Comparison of ENCODE assay signal across 1 cellular context in the genomic region with DNA sequence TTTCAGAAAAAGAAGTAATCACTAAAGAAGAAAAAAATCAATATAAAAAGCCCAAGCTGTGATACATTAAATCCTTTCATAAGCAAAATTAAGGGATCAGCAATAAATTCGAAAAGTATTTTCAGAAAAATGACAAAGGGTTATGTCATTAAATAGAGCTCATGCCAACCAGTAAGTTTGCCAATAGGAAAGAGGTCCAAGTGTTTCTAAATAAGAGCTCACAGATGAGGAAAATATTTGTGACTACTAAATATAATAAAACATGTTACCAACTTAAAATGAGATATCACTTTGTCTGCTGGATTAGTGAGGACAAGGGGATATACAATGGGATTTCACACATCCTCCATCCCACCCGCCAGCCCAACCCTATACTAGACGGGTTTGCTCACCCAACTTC.
TF ChIP-seq lines count a peak whose summit lies in the region.

No MANE protein-coding gene starts in this region.

TF ChIP-seq in HCT116, 20 proteins besides CTCF, POLR2A, EP300 and RAD21:
- TF ChIP-seq ZNF274 (IDR thresholded peaks at IDR 0.05; ENCODE audit: low read depth, low read length): no peak
- TF ChIP-seq SRF (IDR thresholded peaks at IDR 0.05; ENCODE audit: low read depth): no peak
- TF ChIP-seq CEBPB (IDR thresholded peaks at IDR 0.05; ENCODE audit: low read depth): no peak
- no peak for TF ChIP-seq SIN3A (IDR thresholded peaks at IDR 0.05; ENCODE audit: low read depth)
- TF ChIP-seq, protein P1, sequence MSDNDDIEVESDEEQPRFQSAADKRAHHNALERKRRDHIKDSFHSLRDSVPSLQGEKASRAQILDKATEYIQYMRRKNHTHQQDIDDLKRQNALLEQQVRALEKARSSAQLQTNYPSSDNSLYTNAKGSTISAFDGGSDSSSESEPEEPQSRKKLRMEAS (IDR thresholded peaks at IDR 0.05): no peak
- no peak for TF ChIP-seq TCF7L2 (IDR thresholded peaks at IDR 0.05; ENCODE audit: borderline replicate concordance, extremely low read depth, insufficient read depth, insufficient read length)
- no peak for TF ChIP-seq POLR2AphosphoS5 (IDR thresholded peaks at IDR 0.05; ENCODE audit: low read depth, low read length)
- no peak for TF ChIP-seq EGR1 (IDR thresholded peaks at IDR 0.05; ENCODE audit: low read depth)
- TF ChIP-seq EZH2 (IDR thresholded peaks at IDR 0.05): no peak
- TF ChIP-seq ZFX (IDR thresholded peaks at IDR 0.05): no peak
- TF ChIP-seq, protein P2, sequence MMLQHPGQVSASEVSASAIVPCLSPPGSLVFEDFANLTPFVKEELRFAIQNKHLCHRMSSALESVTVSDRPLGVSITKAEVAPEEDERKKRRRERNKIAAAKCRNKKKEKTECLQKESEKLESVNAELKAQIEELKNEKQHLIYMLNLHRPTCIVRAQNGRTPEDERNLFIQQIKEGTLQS (IDR thresholded peaks at IDR 0.05): no peak
- TF ChIP-seq SP1 (IDR thresholded peaks at IDR 0.05; ENCODE audit: low read depth): no peak
- TF ChIP-seq, protein P3, sequence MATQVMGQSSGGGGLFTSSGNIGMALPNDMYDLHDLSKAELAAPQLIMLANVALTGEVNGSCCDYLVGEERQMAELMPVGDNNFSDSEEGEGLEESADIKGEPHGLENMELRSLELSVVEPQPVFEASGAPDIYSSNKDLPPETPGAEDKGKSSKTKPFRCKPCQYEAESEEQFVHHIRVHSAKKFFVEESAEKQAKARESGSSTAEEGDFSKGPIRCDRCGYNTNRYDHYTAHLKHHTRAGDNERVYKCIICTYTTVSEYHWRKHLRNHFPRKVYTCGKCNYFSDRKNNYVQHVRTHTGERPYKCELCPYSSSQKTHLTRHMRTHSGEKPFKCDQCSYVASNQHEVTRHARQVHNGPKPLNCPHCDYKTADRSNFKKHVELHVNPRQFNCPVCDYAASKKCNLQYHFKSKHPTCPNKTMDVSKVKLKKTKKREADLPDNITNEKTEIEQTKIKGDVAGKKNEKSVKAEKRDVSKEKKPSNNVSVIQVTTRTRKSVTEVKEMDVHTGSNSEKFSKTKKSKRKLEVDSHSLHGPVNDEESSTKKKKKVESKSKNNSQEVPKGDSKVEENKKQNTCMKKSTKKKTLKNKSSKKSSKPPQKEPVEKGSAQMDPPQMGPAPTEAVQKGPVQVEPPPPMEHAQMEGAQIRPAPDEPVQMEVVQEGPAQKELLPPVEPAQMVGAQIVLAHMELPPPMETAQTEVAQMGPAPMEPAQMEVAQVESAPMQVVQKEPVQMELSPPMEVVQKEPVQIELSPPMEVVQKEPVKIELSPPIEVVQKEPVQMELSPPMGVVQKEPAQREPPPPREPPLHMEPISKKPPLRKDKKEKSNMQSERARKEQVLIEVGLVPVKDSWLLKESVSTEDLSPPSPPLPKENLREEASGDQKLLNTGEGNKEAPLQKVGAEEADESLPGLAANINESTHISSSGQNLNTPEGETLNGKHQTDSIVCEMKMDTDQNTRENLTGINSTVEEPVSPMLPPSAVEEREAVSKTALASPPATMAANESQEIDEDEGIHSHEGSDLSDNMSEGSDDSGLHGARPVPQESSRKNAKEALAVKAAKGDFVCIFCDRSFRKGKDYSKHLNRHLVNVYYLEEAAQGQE (IDR thresholded peaks at IDR 0.05; ENCODE audit: low read depth): no peak
TF ChIP-seq in HCT116: peak in this region for 0.
